ENCODE assay signal across 8 cellular contexts in the genomic region with DNA sequence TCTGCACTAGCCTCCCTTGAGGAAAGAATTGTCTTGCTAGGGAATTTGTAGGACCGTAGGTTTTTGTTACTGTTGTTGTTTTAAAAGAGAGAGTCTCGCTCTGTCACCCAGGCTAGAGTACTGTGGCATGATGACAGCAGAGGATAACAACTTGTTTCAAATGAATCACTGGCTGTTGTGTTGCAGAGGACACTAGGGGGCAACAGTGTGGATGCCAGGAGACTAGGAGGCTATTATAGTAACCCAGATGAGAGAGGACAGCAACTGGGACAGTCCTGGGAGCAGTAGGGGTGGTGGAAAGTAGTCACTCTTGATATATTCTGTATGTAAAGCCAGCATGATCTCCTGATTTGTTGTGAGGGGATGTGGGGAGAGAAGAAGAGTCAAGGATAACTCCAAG. TPM values are rescaled to one million over a fixed set of nuclear protein-coding genes. Genes with fewer than 3 reads are reported as not detected.
DNase-seq lines count a peak whose midpoint lies in the region; ATAC-seq and TF ChIP-seq lines count a peak whose summit lies in the region.

No MANE protein-coding gene starts in this region.

- H4K8ac ChIP-seq in IMR-90 (ENCODE audit: low read depth in 2 of 2, low read length in 2 of 2) (peak overlapping the region in 1 of 2 experiments; percentile 53; a peak in 1 of 4 replicates), trophoblast cell (ENCODE audit: low read depth, low read length) (no peak overlapping the region)

- in situ Hi-C loops in IMR-90 (cut with MboI; ENCODE audit: low sequenced_read_pairs), result no loop called here

- dilution Hi-C loops in IMR-90 (cut with HindIII; ENCODE audit: low sequenced_read_pairs, unreplicated experiment), result no loop called here

- intact Hi-C loops in IMR-90 (cut with micrococcal nuclease), result loop anchor here (5.0 kb wide), 1 partner anchor 114 kb away; no protein-coding TSS in a partner anchor

- H2BK5ac ChIP-seq in IMR-90 (ENCODE audit: low read depth, low read length, poor library complexity, severe bottlenecking), result peak overlapping the region; percentile 22
- no peak overlapping the region for H2BK5ac ChIP-seq in trophoblast cell (ENCODE audit: low read depth, low read length, poor library complexity)

- peak overlapping the region; percentile 80 for H3K18ac ChIP-seq in IMR-90 (ENCODE audit: low read depth, low read length)
- H3K18ac ChIP-seq in trophoblast cell (ENCODE audit: low read length), result no peak overlapping the region

- peaks cover 16 to 24% (median 23%) of the 10 kb centered on the region in 3 donors for H3K27me3 Mint-ChIP-seq in immature natural killer cell (ENCODE audit: low read depth in 3 of 3)

- WGBS in IMR-90 (ENCODE audit: extremely low coverage in 2 of 2, insufficient read length in 1 of 2), 2 experiments, result 46% methylated on average over 2 of the region's 2 CpGs; no CpG with 5 or more reads in 1 of the 2 experiments
- whole genome bisulfite sequencing in trophoblast cell (ENCODE audit: extremely low coverage, insufficient coverage, insufficient read length), result no CpG with 5 or more reads among the region's 2 CpGs

- H3K4me1 Mint-ChIP-seq in immature natural killer cell, result no peaks in the 10 kb centered on the region

- peaks cover 67% of the 10 kb centered on the region for H3K4me1 ChIP-seq in ACC112 (ENCODE audit: control insufficient read depth, insufficient read depth, low read length, unreplicated experiment)
- peaks cover 29% of the 10 kb centered on the region for H3K4me1 ChIP-seq in IMR-90 (ENCODE audit: control insufficient read depth, insufficient read depth, low read length)
- H3K4me1 ChIP-seq in trophoblast cell (ENCODE audit: control insufficient read depth in 1 of 2, insufficient read depth in 2 of 2, low read length in 2 of 2), result peaks cover 0 to 6% of the 10 kb centered on the region in 2 experiments

- no peak for TF ChIP-seq POLR2A in IMR-90 (IDR thresholded peaks at IDR 0.05; ENCODE audit: low read depth, low read length)

- no peak overlapping the region for H3K9ac ChIP-seq in IMR-90 (ENCODE audit: low read depth, low read length)
- no peak overlapping the region for H3K9ac ChIP-seq in trophoblast cell (ENCODE audit: low read length)

- no peak overlapping the region for H3K4me2 ChIP-seq in IMR-90 (ENCODE audit: low read depth, low read length)
- H3K4me2 ChIP-seq in trophoblast cell (ENCODE audit: low read length), result no peak overlapping the region

- peak overlapping the region; percentile 28 for H2BK20ac ChIP-seq in IMR-90 (ENCODE audit: low read depth, low read length)

- H3K9me1 ChIP-seq in IMR-90 (ENCODE audit: insufficient read depth, low read length), result peaks cover 14% of the 10 kb centered on the region

- H2AFZ ChIP-seq in ACC112 (ENCODE audit: low read length, unreplicated experiment), result peak overlapping the region; percentile 6
- H2AFZ ChIP-seq in IMR-90 (replicated peaks; ENCODE audit: low read length, poor library complexity), result no peak overlapping the region
- H2AFZ ChIP-seq in trophoblast cell (ENCODE audit: insufficient read depth, low read length, poor library complexity), result no peak overlapping the region

- peak overlapping the region; percentile 63 for H3K4ac ChIP-seq in IMR-90 (ENCODE audit: low read depth, low read length)
- no peak overlapping the region for H3K4ac ChIP-seq in trophoblast cell (ENCODE audit: low read depth, low read length)

- H2BK120ac ChIP-seq in IMR-90 (ENCODE audit: low read depth, low read length), result peak overlapping the region; percentile 41
- no peak overlapping the region for H2BK120ac ChIP-seq in trophoblast cell (ENCODE audit: insufficient read depth, low read length, poor library complexity)

- H4K20me1 ChIP-seq in IMR-90 (ENCODE audit: insufficient read depth, low read length), result no peaks in the 10 kb centered on the region

- DNase-seq in IMR-90 (peak; percentile 67), choroid plexus epithelial cell (ENCODE audit: low read depth) (peak; percentile 74), trophoblast cell (peak; percentile 83 to 88), immature natural killer cell (no peak)
- no peak for DNase-seq in activated CD4-positive, alpha-beta T cell treated with anti-CD3 and anti-CD28 coated beads, Interleukin-2, amount 50 U/mL, for 48 hours

- no peak overlapping the region for H2BK12ac ChIP-seq in trophoblast cell (ENCODE audit: low read length)

- H4K91ac ChIP-seq in IMR-90 (ENCODE audit: insufficient read depth, low read depth, low read length) (peak overlapping the region; percentile 38; the same call in 1 of the 2 replicates), trophoblast cell (ENCODE audit: low read depth, low read length) (no peak overlapping the region)

- POLR2A ChIA-PET in IMR-90 (lab: Charles Lee; ENCODE audit: unreplicated experiment), result no interaction called here

- TF ChIP-seq CTCF in IMR-90 (conservative IDR thresholded peaks at IDR 0.05; ENCODE audit: low read depth, low read length) (peak; percentile 65), choroid plexus epithelial cell (conservative IDR thresholded peaks at IDR 0.05; ENCODE audit: low read depth, low read length) (peak; percentile 82)

- no peaks in the 10 kb centered on the region for H3K36me3 Mint-ChIP-seq in immature natural killer cell

- H3K14ac ChIP-seq in IMR-90 (replicated peaks; ENCODE audit: low read depth, low read length) (peak overlapping the region; percentile 60), trophoblast cell (ENCODE audit: low read length) (no peak overlapping the region)

- H3K36me3 ChIP-seq in ACC112 (ENCODE audit: insufficient read depth, low read length) (no peaks in the 10 kb centered on the region), IMR-90 (ENCODE audit: control insufficient read depth, insufficient read depth, low read length) (no peaks in the 10 kb centered on the region), trophoblast cell (ENCODE audit: control insufficient read depth in 1 of 2, insufficient read depth in 2 of 2, low read length in 2 of 2) (no peaks in the 10 kb centered on the region)

- H3K9me3 ChIP-seq in IMR-90 (ENCODE audit: control insufficient read depth, insufficient read depth, low read length) (no peaks in the 10 kb centered on the region), trophoblast cell (ENCODE audit: insufficient read depth, low read depth, low read length) (no peaks in the 10 kb centered on the region)

- BruUV-seq in IMR-90 (replicated peaks; lab: Mats Ljungman, UMichigan), result no TSS peak

- peak overlapping the region; percentile 2; the same call in 1 of the 2 replicates for H4K5ac ChIP-seq in IMR-90 (ENCODE audit: low read depth, low read length)

- CTCF ChIA-PET in IMR-90 (lab: Yijun Ruan, JAX), result interaction anchor here (0.6 to 2.2 kb wide), 8 partner anchors 10 to 123 kb away, joined by 3 to 16 read pairs (median 3); no protein-coding TSS in a partner anchor

- ATAC-seq in GM18519 (IDR thresholded peaks at IDR 0.05; ENCODE audit: low FRiP score, unreplicated experiment), result peak; percentile 80
- ATAC-seq in IMR-90 (ENCODE audit: low read depth), result peak; percentile 13
- ATAC-seq in HG02571 (IDR thresholded peaks at IDR 0.05; ENCODE audit: unreplicated experiment), result no peak

- peak overlapping the region; percentile 21 for H3K23ac ChIP-seq in IMR-90 (ENCODE audit: low read depth, low read length)
- no peak overlapping the region for H3K23ac ChIP-seq in trophoblast cell (ENCODE audit: low read length)

- no peak overlapping the region for H3K56ac ChIP-seq in IMR-90 (ENCODE audit: extremely low read depth, insufficient read depth, low read length)

- H2AK5ac ChIP-seq in IMR-90 (ENCODE audit: low read depth, low read length) (peak overlapping the region; percentile 51), trophoblast cell (ENCODE audit: low read length) (no peak overlapping the region)

- no peak overlapping the region for H3K4me3 Mint-ChIP-seq in immature natural killer cell

- peak; percentile 57 for TF ChIP-seq RAD21 in IMR-90 (IDR thresholded peaks at IDR 0.05; ENCODE audit: low read length)

- no peaks in the 10 kb centered on the region for H3K79me2 ChIP-seq in ACC112 (ENCODE audit: control insufficient read depth, insufficient read depth, low read length, unreplicated experiment)
- H3K79me2 ChIP-seq in trophoblast cell (ENCODE audit: control insufficient read depth, insufficient read depth, low read length, poor library complexity), result no peaks in the 10 kb centered on the region

- H3K27ac ChIP-seq in ACC112 (ENCODE audit: low read depth, low read length) (peak overlapping the region; percentile 99), IMR-90 (ENCODE audit: insufficient read depth, low read length) (no peak overlapping the region), trophoblast cell (ENCODE audit: low read depth, low read length) (no peak overlapping the region)

- no peaks in the 10 kb centered on the region for H3K9me3 Mint-ChIP-seq in immature natural killer cell

- H3K4me3 ChIP-seq in ACC112 (ENCODE audit: low read depth, low read length) (no peak overlapping the region), IMR-90 (ENCODE audit: insufficient read depth, low read depth, low read length) (no peak overlapping the region), choroid plexus epithelial cell (ENCODE audit: low read depth, low read length) (no peak overlapping the region), trophoblast cell (ENCODE audit: low read depth, low read length) (no peak overlapping the region)

- H3K27me3 ChIP-seq in ACC112 (ENCODE audit: insufficient read depth, low read length), result no peaks in the 10 kb centered on the region
- H3K27me3 ChIP-seq in IMR-90 (ENCODE audit: control insufficient read depth, insufficient read depth, low read length), result no peaks in the 10 kb centered on the region
- no peaks in the 10 kb centered on the region for H3K27me3 ChIP-seq in trophoblast cell (ENCODE audit: insufficient read depth, low read length)

- H3K79me1 ChIP-seq in IMR-90 (ENCODE audit: low read depth in 1 of 2, low read length in 2 of 2), result 0 out of 4 replicates have a peak, but pooled peaks cover 0 to 5% of the 10 kb centered on the region in 2 experiments
- H3K79me1 ChIP-seq in trophoblast cell (ENCODE audit: low read length), result no peaks in the 10 kb centered on the region

- peak overlapping the region; percentile 46; the same call in 2 of the 3 replicates for H2BK15ac ChIP-seq in IMR-90 (ENCODE audit: low read depth, low read length)

- no peak overlapping the region for H3K27ac Mint-ChIP-seq in immature natural killer cell

- no peak overlapping the region for H4K12ac ChIP-seq in trophoblast cell (ENCODE audit: low read depth, low read length)

- no peak overlapping the region for H2AK9ac ChIP-seq in IMR-90 (replicated peaks; ENCODE audit: low read depth, low read length, poor library complexity)

RNA-seq across cellular contexts. Expression of a gene that starts 41.8 kb away (rescaled TPM):
- total RNA-seq in IMR-90 (2012; rRNA removed), result 29.7 and 35.8 TPM in 2 replicates
- 28.9 and 33.9 TPM in 2 replicates for polyA plus RNA-seq in IMR-90 (2012; rRNA removed)
- polyA plus RNA-seq in IMR-90 (2012; cell fraction: cytosol; rRNA removed), result 51.0 and 61.1 TPM in 2 replicates
- polyA plus RNA-seq in IMR-90 (2012; cell fraction: nucleus; rRNA removed; ENCODE audit: low replicate concordance), result 36.2 and 63.2 TPM in 2 replicates
- polyA plus RNA-seq in trophoblast cell (2013), result 0.37 and 0.38 TPM in 2 replicates
- polyA plus RNA-seq in immature natural killer cell, result not detected

RNA-seq across cellular contexts. Expression of a gene that starts 51.0 kb away (rescaled TPM):
- not detected in 2 replicates for total RNA-seq in IMR-90 (2012; rRNA removed)
- not detected in 2 replicates for polyA plus RNA-seq in IMR-90 (2012; rRNA removed)
- not detected in 2 replicates for polyA plus RNA-seq in IMR-90 (2012; cell fraction: cytosol; rRNA removed)
- not detected in 2 replicates for polyA plus RNA-seq in IMR-90 (2012; cell fraction: nucleus; rRNA removed; ENCODE audit: low replicate concordance)
- polyA plus RNA-seq in trophoblast cell (2013), result not detected in 2 replicates
- not detected for polyA plus RNA-seq in immature natural killer cell

Comparison
In these comparisons a context has a peak if more than half of its experiments do, and no peak if none do; other contexts are left out.
1. DNase-seq: peak in IMR-90 (single experiment), choroid plexus epithelial cell (single experiment) and trophoblast cell (2 of 2); none in immature natural killer cell (0 of 3) and activated CD4-positive, alpha-beta T cell treated with anti-CD3 and anti-CD28 coated beads, Interleukin-2, amount 50 U/mL, for 48 hours (0 of 2).
2. RNA of a gene that starts 41.8 kb away (polyA plus RNA-seq): 28.9 to 63.2 TPM in IMR-90; not detected in immature natural killer cell; every median in the first group is over 10 times any median in the second.